20 cellular contexts compared by ENCODE assay signal in genomic region chr2:191010887-191011885, GRCh38. TPM values are rescaled to one million over a fixed set of nuclear protein-coding genes. Genes with fewer than 3 reads are reported as not detected.
DNase-seq lines count a peak whose midpoint lies in the region; ATAC-seq, FAIRE-seq and TF ChIP-seq lines count a peak whose summit lies in the region.
"Had no signal": no experiment of that assay in that cellular context is flagged by ENCODE, and none has a peak within 500 bp of the region (broad histone marks: within the 10 kb centered on the region; RNA-seq: fewer than 3 reads in every experiment).

No MANE protein-coding gene starts in this region.

- H3K4me1 Mint-ChIP-seq in IgD-negative memory B cell (peaks cover 22 to 27% (median 25%) of the 10 kb centered on the region in 3 donors), type B pancreatic cell (ENCODE audit: unreplicated experiment) (no peaks in the 10 kb centered on the region)

- H3K36me3 ChIP-seq in kidney (ENCODE audit: control insufficient read depth in 1 of 2, insufficient read depth in 2 of 2, low read length in 2 of 2) = peaks cover 13 to 24% of the 10 kb centered on the region in 2 donors
- H3K36me3 ChIP-seq: ovary had no signal

- no peak for FAIRE-seq in kidney (lab: Jason Lieb, UNC)
- FAIRE-seq: islet of Langerhans, urothelium cell line had no signal

- H3K9ac ChIP-seq in kidney (ENCODE audit: low read length in 2 of 2) = no peak overlapping the region

- H3K27ac Mint-ChIP-seq in IgD-negative memory B cell (peak overlapping the region in 1 of 3 donors; percentile 59), type B pancreatic cell (no peak overlapping the region)

- peak overlapping the region in 3 of 4 donors; percentile 7 to 41 (median 39) for H3K4me3 Mint-ChIP-seq in IgD-negative memory B cell
- H3K4me3 Mint-ChIP-seq in type B pancreatic cell = no peak overlapping the region

- H3K9me3 Mint-ChIP-seq in IgD-negative memory B cell = peaks cover 0 to 2% (median 0%) of the 10 kb centered on the region in 3 donors
- no peaks in the 10 kb centered on the region for H3K9me3 Mint-ChIP-seq in type B pancreatic cell

- TF ChIP-seq CTCF in AG04449 (IDR thresholded peaks at IDR 0.05; ENCODE audit: insufficient read depth, low read length, missing control alignments) (no peak), kidney (IDR thresholded peaks at IDR 0.05; ENCODE audit: borderline replicate concordance, extremely low read depth, insufficient read depth) (no peak), type B pancreatic cell (conservative IDR thresholded peaks at IDR 0.05) (no peak)

- in situ Hi-C loops in Caki2 (cut with HindIII; ENCODE audit: low pct_unique_long_range_greater_than_20kb, low sequenced_read_pairs) = no loop called here

- intact Hi-C loops in kidney (cut with DNase I) = no loop called here

- POLR2A ChIA-PET in AG04449 (lab: Yijun Ruan, JAX) = interaction anchor here (1.0 to 2.0 kb wide), 4 partner anchors 9 to 38 kb away, joined by 3 to 7 read pairs (median 4); no protein-coding TSS in a partner anchor

- peaks cover 0 to 15% of the 10 kb centered on the region in 2 donors for H3K4me1 ChIP-seq in kidney (ENCODE audit: control insufficient read depth in 1 of 2, insufficient read depth in 1 of 2, low read depth in 1 of 2, low read length in 2 of 2)

- H3K27ac ChIP-seq in kidney (ENCODE audit: low read depth in 2 of 2, low read length in 2 of 2) = no peak overlapping the region
- H3K27ac ChIP-seq: epithelial cell of prostate, ovary had no signal

- no peaks in the 10 kb centered on the region for H3K9me3 ChIP-seq in kidney (ENCODE audit: control insufficient read depth in 1 of 2, low read length in 2 of 2)
- H3K9me3 ChIP-seq: ovary had no signal

- no peak for DNase-seq in AG04449 (ENCODE audit: low read depth, low spot score)
- DNase-seq in Caki2 (ENCODE audit: low read depth) = peak; percentile 59
- DNase-seq in kidney = no peak
- DNase-seq in NCI-H2171 treated with DMSO at 0.1 percent for 48 hours (lab: John Stamatoyannopoulos, UW) = no peak
- DNase-seq in type B pancreatic cell (ENCODE audit: extremely low spot score, unreplicated experiment) = no peak
- DNase-seq: amniotic stem cell; C1 segment of cervical spinal cord; glutamatergic neuron; midbrain; NCI-H1930; NCI-H526 treated with DMSO at 0.1 percent for 48 hours; ovary; stimulated activated naive CD4-positive, alpha-beta T cell treated with Interleukin-2 at 50 U/mL for 16 hours; SW 1271 had no signal

- CTCF ChIA-PET in AG04449 (lab: Yijun Ruan, JAX) = interaction anchor here (1.1 to 3.5 kb wide), 5 partner anchors 9 to 491 kb away, joined by 4 to 24 read pairs (median 13); no protein-coding TSS in a partner anchor

- H3K36me3 Mint-ChIP-seq in IgD-negative memory B cell (peaks cover 3% of the 10 kb centered on the region), type B pancreatic cell (peaks cover 13% of the 10 kb centered on the region)

- H3K27me3 Mint-ChIP-seq in IgD-negative memory B cell (no peaks in the 10 kb centered on the region), type B pancreatic cell (peaks cover 4% of the 10 kb centered on the region)

- H3K4me3 ChIP-seq in AG04449 (ENCODE audit: low read depth, low read length) (peak overlapping the region; percentile 35), kidney (ENCODE audit: low read length in 2 of 2) (peak overlapping the region; percentile 5 to 17)
- H3K4me3 ChIP-seq: ovary had no signal

- ATAC-seq in HG03280 (IDR thresholded peaks at IDR 0.05; ENCODE audit: unreplicated experiment) (no peak), GM21528 (IDR thresholded peaks at IDR 0.05; ENCODE audit: low FRiP score, unreplicated experiment) (no peak)

RNA-seq across cellular contexts. Expression of gene STAT1, which starts 2.8 kb away (rescaled TPM):
- total RNA-seq in Caki2 (2014; rRNA removed; shearing (Covaris generic); ENCODE audit: low replicate concordance) = 365 and 377 TPM in 2 replicates
- polyA plus RNA-seq in IgD-negative memory B cell (73.8 TPM), kidney (ENCODE audit: insufficient read depth, low read depth, low replicate concordance) (37.5 TPM)
- total RNA-seq in kidney (121 TPM), type B pancreatic cell (ENCODE audit: low replicate concordance) (52.8 and 85.6 TPM in 2 replicates)
